Comparison of ENCODE assay signal across 16 cellular contexts in the genomic region with DNA sequence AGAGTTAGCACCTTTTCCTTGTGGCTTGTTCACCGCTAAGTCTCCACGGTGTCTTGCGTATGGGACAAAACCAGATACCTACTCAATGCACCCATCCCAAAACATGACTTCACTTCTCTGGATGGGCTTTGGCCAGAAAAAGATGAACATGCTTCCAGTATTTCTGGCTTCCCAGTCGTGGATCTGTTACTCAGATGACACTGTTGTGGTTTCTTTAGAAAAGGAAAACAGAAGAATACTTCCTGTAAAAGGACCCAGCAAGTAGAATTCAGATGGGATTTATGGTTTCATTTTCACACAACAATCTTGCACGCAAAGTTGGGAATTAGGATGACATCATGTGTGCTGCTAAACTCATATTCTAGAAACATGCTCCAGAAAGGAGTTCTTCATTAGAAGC.
DNase-seq lines count a peak whose midpoint lies in the region; ATAC-seq and FAIRE-seq lines count a peak whose summit lies in the region.
"Had no signal": no experiment of that assay in that cellular context is flagged by ENCODE, and none has a peak within 500 bp of the region (broad histone marks: within the 10 kb centered on the region; RNA-seq: fewer than 3 reads in every experiment).

No MANE protein-coding gene starts in this region.

- H3K27ac Mint-ChIP-seq in T-helper 17 cell, result no peak overlapping the region
- H3K27ac Mint-ChIP-seq: activated naive CD4-positive, alpha-beta T cell treated with anti-CD3 and anti-CD28 coated beads, Interleukin-2, amount 50 U/mL, for 24 hours; CD8-positive, alpha-beta memory T cell had no signal

- peak; percentile 17 for FAIRE-seq in RCC 7860 (lab: Jason Lieb, UNC)
- FAIRE-seq: TTC549 had no signal

- H3K4me1 Mint-ChIP-seq in T-helper 17 cell, result no peaks in the 10 kb centered on the region
- H3K4me1 Mint-ChIP-seq: activated naive CD4-positive, alpha-beta T cell treated with anti-CD3 and anti-CD28 coated beads, Interleukin-2, amount 50 U/mL, for 24 hours; CD8-positive, alpha-beta memory T cell had no signal

- ATAC-seq in stimulated activated naive CD8-positive, alpha-beta T cell treated with anti-CD3 and anti-CD28 coated beads, Interleukin-15, Interleukin-2, amounts not matched to agents 100 U/mL and 50 U/mL, for 24 hours, result no peak
- no peak for ATAC-seq in HG03432 (IDR thresholded peaks at IDR 0.05; ENCODE audit: unreplicated experiment)
- ATAC-seq in T-helper 17 cell, result no peak
- ATAC-seq: left lung had no signal

- no peaks in the 10 kb centered on the region for H3K9me3 ChIP-seq in T-helper 17 cell (ENCODE audit: control insufficient read depth, low read length, poor library complexity, severe bottlenecking)
- H3K9me3 ChIP-seq: left lung had no signal

- no peak overlapping the region for H3K4me3 Mint-ChIP-seq in T-helper 17 cell
- H3K4me3 Mint-ChIP-seq: activated naive CD4-positive, alpha-beta T cell treated with anti-CD3 and anti-CD28 coated beads, Interleukin-2, amount 50 U/mL, for 24 hours; CD8-positive, alpha-beta memory T cell had no signal

- DNase-seq in EH (ENCODE audit: low read depth) (peak; percentile 94), RCC 7860 (ENCODE audit: low spot score) (peak; percentile 44), fibroblast of peridontal ligament (ENCODE audit: extremely low read depth) (peak; percentile 99), skeletal muscle cell (ENCODE audit: low read depth) (peak; percentile 90), T-helper 17 cell (no peak), NCI-H1105 treated with DMSO at 0.1 percent for 48 hours (lab: John Stamatoyannopoulos, UW) (no peak)
- DNase-seq in stimulated activated naive CD8-positive, alpha-beta T cell treated with anti-CD3 and anti-CD28 coated beads, Interleukin-15, Interleukin-2, amounts not matched to agents 100 U/mL and 50 U/mL, for 24 hours, result no peak
- DNase-seq: CD8-positive, alpha-beta memory T cell; dermis blood vessel endothelial cell; left lung; NCI-H1092 treated with DMSO at 0.1 percent for 48 hours; NCI-H524 treated with DMSO at 0.1 percent for 48 hours; stimulated activated CD4-positive, alpha-beta T cell treated with anti-CD3 and anti-CD28 coated beads, Interleukin-2, amount 100 ng/mL, for 24 hours had no signal

- no peak overlapping the region for H3K4me3 ChIP-seq in skeletal muscle cell (ENCODE audit: low read depth, low read length)
- H3K4me3 ChIP-seq: left lung had no signal

- no peaks in the 10 kb centered on the region for H3K36me3 Mint-ChIP-seq in T-helper 17 cell (ENCODE audit: low read depth)
- H3K36me3 Mint-ChIP-seq: activated naive CD4-positive, alpha-beta T cell treated with anti-CD3 and anti-CD28 coated beads, Interleukin-2, amount 50 U/mL, for 24 hours; CD8-positive, alpha-beta memory T cell had no signal

- peaks cover 4% of the 10 kb centered on the region for H3K27me3 Mint-ChIP-seq in T-helper 17 cell
- H3K27me3 Mint-ChIP-seq: activated naive CD4-positive, alpha-beta T cell treated with anti-CD3 and anti-CD28 coated beads, Interleukin-2, amount 50 U/mL, for 24 hours had no signal

Comparison
In these comparisons a context has a peak if more than half of its experiments do, and no peak if none do; other contexts are left out.
1. DNase-seq: peak in EH (single experiment), RCC 7860 (single experiment), fibroblast of peridontal ligament (single experiment) and skeletal muscle cell (single experiment); none in stimulated activated naive CD8-positive, alpha-beta T cell treated with anti-CD3 and anti-CD28 coated beads, Interleukin-15, Interleukin-2, amounts not matched to agents 100 U/mL and 50 U/mL, for 24 hours (single experiment), T-helper 17 cell (0 of 3) and NCI-H1105 treated with DMSO at 0.1 percent for 48 hours (single experiment).